ENCODE assay signal across 1 cellular context in the genomic region with DNA sequence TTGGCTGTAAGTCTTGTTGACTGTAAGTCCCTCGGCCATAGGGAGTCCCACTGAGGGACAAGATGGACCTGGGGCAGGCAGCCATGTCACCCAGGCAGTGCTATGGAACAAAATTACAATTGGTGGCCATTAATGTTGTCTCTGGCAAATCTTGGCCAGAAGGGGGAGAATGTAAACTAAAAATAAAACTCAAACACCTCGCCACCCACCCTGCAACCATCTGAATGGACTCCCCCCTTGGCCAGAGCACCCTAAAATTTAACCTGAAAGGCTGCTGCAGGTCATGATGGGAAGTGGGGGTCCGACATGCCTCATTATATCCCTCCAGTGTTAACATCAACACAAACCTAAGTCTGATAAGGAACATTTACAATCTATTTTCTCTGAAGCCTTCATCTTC.
TF ChIP-seq lines count a peak whose summit lies in the region.

No MANE protein-coding gene starts in this region.

TF ChIP-seq in H1, 55 proteins besides CTCF, POLR2A, EP300 and RAD21:
- TF ChIP-seq CEBPB (IDR thresholded peaks at IDR 0.05; ENCODE audit: low read depth, low read length) (no peak), SIX5 (IDR thresholded peaks at IDR 0.05; ENCODE audit: low read depth, low read length) (no peak), CTBP2 (IDR thresholded peaks at IDR 0.05; ENCODE audit: borderline replicate concordance, insufficient read depth, insufficient read length, low read length) (no peak), RFX5 (IDR thresholded peaks at IDR 0.05; ENCODE audit: borderline replicate concordance, low read depth, low read length) (no peak), CREB1 (IDR thresholded peaks at IDR 0.05) (no peak), KDM5A (IDR thresholded peaks at IDR 0.05; ENCODE audit: low read length) (no peak), MAFK (IDR thresholded peaks at IDR 0.05; ENCODE audit: low read depth, low read length) (no peak), SP1 (IDR thresholded peaks at IDR 0.05; ENCODE audit: low read depth, low read length) (no peak), ASH2L (IDR thresholded peaks at IDR 0.05; ENCODE audit: low read length) (no peak), RXRA (IDR thresholded peaks at IDR 0.05; ENCODE audit: insufficient read depth, low read depth, low read length) (no peak), JUND (IDR thresholded peaks at IDR 0.05; ENCODE audit: low read length) (no peak), GABPA (IDR thresholded peaks at IDR 0.05; ENCODE audit: borderline replicate concordance, insufficient read depth, low read length) (no peak), HDAC6 (IDR thresholded peaks at IDR 0.05; ENCODE audit: low read depth, low read length) (no peak), RBBP5 (IDR thresholded peaks at IDR 0.05; ENCODE audit: borderline replicate concordance, low read depth, low read length) (no peak), NANOG (IDR thresholded peaks at IDR 0.05; ENCODE audit: insufficient read depth, low read depth, low read length, poor library complexity, severe bottlenecking) (no peak), RNF2 (IDR thresholded peaks at IDR 0.05; ENCODE audit: borderline replicate concordance, low read depth, low read length, missing control alignments, poor library complexity, severe bottlenecking) (no peak), HDAC2 (IDR thresholded peaks at IDR 0.05; ENCODE audit: borderline replicate concordance in 1 of 2, low read depth in 2 of 2, low read length in 2 of 2) (no peak), KDM4A (IDR thresholded peaks at IDR 0.05; ENCODE audit: low read depth, low read length, severe bottlenecking) (no peak)
- TF ChIP-seq, protein P1, sequence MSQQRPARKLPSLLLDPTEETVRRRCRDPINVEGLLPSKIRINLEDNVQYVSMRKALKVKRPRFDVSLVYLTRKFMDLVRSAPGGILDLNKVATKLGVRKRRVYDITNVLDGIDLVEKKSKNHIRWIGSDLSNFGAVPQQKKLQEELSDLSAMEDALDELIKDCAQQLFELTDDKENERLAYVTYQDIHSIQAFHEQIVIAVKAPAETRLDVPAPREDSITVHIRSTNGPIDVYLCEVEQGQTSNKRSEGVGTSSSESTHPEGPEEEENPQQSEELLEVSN (IDR thresholded peaks at IDR 0.05) = no peak
- TF ChIP-seq, protein P2, sequence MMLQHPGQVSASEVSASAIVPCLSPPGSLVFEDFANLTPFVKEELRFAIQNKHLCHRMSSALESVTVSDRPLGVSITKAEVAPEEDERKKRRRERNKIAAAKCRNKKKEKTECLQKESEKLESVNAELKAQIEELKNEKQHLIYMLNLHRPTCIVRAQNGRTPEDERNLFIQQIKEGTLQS (IDR thresholded peaks at IDR 0.05; ENCODE audit: insufficient read depth, low read depth, low read length) = no peak
TF ChIP-seq in H1: peak in this region for 0.
